In genomic region chr18:55165399-55166125, GRCh38 we compare ENCODE assay signal across 24 cellular contexts.
DNase-seq lines count a peak whose midpoint lies in the region; ATAC-seq and TF ChIP-seq lines count a peak whose summit lies in the region.
"Had no signal": no experiment of that assay in that cellular context is flagged by ENCODE, and none has a peak within 500 bp of the region (broad histone marks: within the 10 kb centered on the region; RNA-seq: fewer than 3 reads in every experiment).

No MANE protein-coding gene starts in this region.

- no peaks in the 10 kb centered on the region for H3K36me3 Mint-ChIP-seq in progenitor cell of endocrine pancreas (ENCODE audit: insufficient read depth)
- H3K36me3 Mint-ChIP-seq: CD14-positive monocyte had no signal

- H3K27ac ChIP-seq in caudate nucleus (ENCODE audit: low read depth, low read length): peak overlapping the region; percentile 77
- H3K27ac ChIP-seq: A549, HL-60, SJCRH30 had no signal

- ATAC-seq in GM21528 (IDR thresholded peaks at IDR 0.05; ENCODE audit: low FRiP score, unreplicated experiment) (peak; percentile 49), HG02870 (IDR thresholded peaks at IDR 0.05; ENCODE audit: unreplicated experiment) (peak; percentile 77), GM19035 (IDR thresholded peaks at IDR 0.05; ENCODE audit: unreplicated experiment) (no peak), HG03159 (IDR thresholded peaks at IDR 0.05; ENCODE audit: unreplicated experiment) (no peak)
- ATAC-seq: A549, HepG2, K562 had no signal

- DNase-seq in caudate nucleus (lab: John Stamatoyannopoulos, UW): peak in 16 of 61 donors; percentile 1 to 84 (median 12)
- peak; percentile 18 for DNase-seq in superior temporal gyrus (ENCODE audit: extremely low spot score)
- DNase-seq in progenitor cell of endocrine pancreas (ENCODE audit: low spot score, unreplicated experiment): no peak
- DNase-seq: DMS53, GDM1, H7, MG63, NCI-H1092 treated with DMSO at 0.1 percent for 48 hours, NCI-H1436 treated with DMSO at 0.1 percent for 48 hours, NCI-H1930, NCI-H446, NCI-H526, OCI-M1, SJCRH30 had no signal

- H3K27ac Mint-ChIP-seq in progenitor cell of endocrine pancreas: no peak overlapping the region
- H3K27ac Mint-ChIP-seq: B cell, CD14-positive monocyte had no signal

- H3K4me3 Mint-ChIP-seq in progenitor cell of endocrine pancreas (ENCODE audit: low read depth): no peak overlapping the region
- H3K4me3 Mint-ChIP-seq: B cell, CD14-positive monocyte had no signal

- no peak for TF ChIP-seq CTCF in progenitor cell of endocrine pancreas (IDR thresholded peaks at IDR 0.05; ENCODE audit: unreplicated experiment)

- H3K9me3 Mint-ChIP-seq in progenitor cell of endocrine pancreas (ENCODE audit: low read depth): no peaks in the 10 kb centered on the region

- H3K27me3 Mint-ChIP-seq in progenitor cell of endocrine pancreas: no peaks in the 10 kb centered on the region

- H3K4me1 Mint-ChIP-seq in progenitor cell of endocrine pancreas (ENCODE audit: low read depth): peaks cover 3% of the 10 kb centered on the region
- H3K4me1 Mint-ChIP-seq: B cell, CD14-positive monocyte had no signal

Comparison
In these comparisons a context has a peak if more than half of its experiments do, and no peak if none do; other contexts are left out.
1. ATAC-seq: peak in GM21528 (single experiment) and HG02870 (single experiment); none in GM19035 (single experiment) and HG03159 (single experiment).